13 cellular contexts compared by ENCODE assay signal in genomic region chr2:218980800-218981389, GRCh38. TPM values are rescaled to one million over a fixed set of nuclear protein-coding genes. Genes with fewer than 3 reads are reported as not detected.
A peak's percentile ranks its signal among the peaks of the same experiment; 100 is the strongest.
DNase-seq lines count a peak whose midpoint lies in the region; ATAC-seq and TF ChIP-seq lines count a peak whose summit lies in the region.
"Had no signal": no experiment of that assay in that cellular context is flagged by ENCODE, and none has a peak within 500 bp of the region (broad histone marks: within the 10 kb centered on the region; RNA-seq: fewer than 3 reads in every experiment).

No MANE protein-coding gene starts in this region.

- H2AFZ ChIP-seq in Loucy (ENCODE audit: low read length) = peak overlapping the region; percentile 85

- H3K27me3 ChIP-seq in Loucy (ENCODE audit: insufficient read depth, low read length, poor library complexity, severe bottlenecking) = no peaks in the 10 kb centered on the region

- H3K4me1 ChIP-seq in Loucy (ENCODE audit: insufficient read depth, low read length, poor library complexity, severe bottlenecking) = peaks cover 4% of the 10 kb centered on the region

- H3K4me3 Mint-ChIP-seq in activated CD4-positive, alpha-beta T cell treated with anti-CD3 and anti-CD28 coated beads, Interleukin-2, amount 10 ng/mL, durations not matched to agents 7 days and 5 days = peak overlapping the region; percentile 7

- TF ChIP-seq CTCF in Loucy (conservative IDR thresholded peaks at IDR 0.05; ENCODE audit: low read length) (no peak; the same call in 1 of the 2 replicates), coronary artery (IDR thresholded peaks at IDR 0.05) (no peak), retinal pigment epithelial cell (conservative IDR thresholded peaks at IDR 0.05; ENCODE audit: low read depth, low read length) (peak; percentile 6)

- H3K9me3 Mint-ChIP-seq in activated CD4-positive, alpha-beta T cell treated with anti-CD3 and anti-CD28 coated beads, Interleukin-2, amount 10 ng/mL, durations not matched to agents 7 days and 5 days = no peaks in the 10 kb centered on the region

- peak overlapping the region; percentile 89 for H3K4me2 ChIP-seq in Loucy (ENCODE audit: low read depth, low read length, poor library complexity, severe bottlenecking)

- peaks cover 1% of the 10 kb centered on the region for H3K36me3 Mint-ChIP-seq in activated CD4-positive, alpha-beta T cell treated with anti-CD3 and anti-CD28 coated beads, Interleukin-2, amount 10 ng/mL, durations not matched to agents 7 days and 5 days (ENCODE audit: low read depth)

- no peak overlapping the region for H3K27ac ChIP-seq in coronary artery
- H3K27ac ChIP-seq: heart left ventricle, right atrium auricular region had no signal

- peak overlapping the region; percentile 78 for H3K4me3 ChIP-seq in Loucy (ENCODE audit: low read length, poor library complexity, severe bottlenecking)
- H3K4me3 ChIP-seq in coronary artery = peak overlapping the region; percentile 67
- H3K4me3 ChIP-seq in retinal pigment epithelial cell (ENCODE audit: low read length) = no peak overlapping the region

- H3K9me3 ChIP-seq in Loucy (ENCODE audit: insufficient read depth, low read depth, low read length) = no peaks in the 10 kb centered on the region
- H3K9me3 ChIP-seq: heart left ventricle, right atrium auricular region had no signal

- no peaks in the 10 kb centered on the region for H3F3A ChIP-seq in Loucy (ENCODE audit: low read depth)

- no peaks in the 10 kb centered on the region for H3K36me3 ChIP-seq in Loucy (ENCODE audit: insufficient read depth, low read length)
- H3K36me3 ChIP-seq: heart left ventricle, right atrium auricular region had no signal

- POLR2A ChIA-PET in activated CD4-positive, alpha-beta T cell treated with anti-CD3 and anti-CD28 coated beads, Interleukin-2, amount 10 ng/mL, durations not matched to agents 7 days and 5 days (lab: Charles Lee) = no interaction called here

- H3K27me3 Mint-ChIP-seq in activated CD4-positive, alpha-beta T cell treated with anti-CD3 and anti-CD28 coated beads, Interleukin-2, amount 10 ng/mL, durations not matched to agents 7 days and 5 days = peaks cover 73% of the 10 kb centered on the region

- H3K9me2 ChIP-seq in Loucy (replicated peaks; ENCODE audit: low read depth, low read length) = no peaks in the 10 kb centered on the region

- ATAC-seq in HG02973 (IDR thresholded peaks at IDR 0.05; ENCODE audit: unreplicated experiment) = no peak

- H3K27ac Mint-ChIP-seq in activated CD4-positive, alpha-beta T cell treated with anti-CD3 and anti-CD28 coated beads, Interleukin-2, amount 10 ng/mL, durations not matched to agents 7 days and 5 days = peak overlapping the region; percentile 11
- H3K27ac Mint-ChIP-seq: CD14-positive monocyte had no signal

- DNase-seq in activated CD4-positive, alpha-beta T cell treated with anti-CD3 and anti-CD28 coated beads, Interleukin-2, amount 10 ng/mL, durations not matched to agents 7 days and 5 days = no peak
- DNase-seq in activated CD4-positive, alpha-beta T cell treated with anti-CD3 and anti-CD28 coated beads for 1 hour = no peak
- DNase-seq in coronary artery (ENCODE audit: low spot score) (no peak), retinal pigment epithelial cell (ENCODE audit: low read depth) (no peak), amygdala (lab: John Stamatoyannopoulos, UW) (no peak)
- no peak for DNase-seq in activated CD4-positive, CD25-positive, alpha-beta regulatory T cell treated with anti-CD3 and anti-CD28 coated beads, Interleukin-2, amount 50 U/mL, for 72 hours

- H3K4me1 Mint-ChIP-seq in activated CD4-positive, alpha-beta T cell treated with anti-CD3 and anti-CD28 coated beads, Interleukin-2, amount 10 ng/mL, durations not matched to agents 7 days and 5 days = peaks cover 18% of the 10 kb centered on the region

- H3K79me2 ChIP-seq in Loucy (ENCODE audit: insufficient read depth, low read length) = no peaks in the 10 kb centered on the region

- peak overlapping the region; percentile 68 for H3K9ac ChIP-seq in Loucy (ENCODE audit: low read depth, low read length, poor library complexity, severe bottlenecking)

- CTCF ChIA-PET in activated CD4-positive, alpha-beta T cell treated with anti-CD3 and anti-CD28 coated beads, Interleukin-2, amount 10 ng/mL, durations not matched to agents 7 days and 5 days (lab: Charles Lee) = interaction anchor here (0.8 to 3.3 kb wide), 10 partner anchors 10 to 133 kb away, joined by 3 to 18 read pairs (median 3); partner anchors contain the start of gene IHH

- no peaks in the 10 kb centered on the region for H4K20me1 ChIP-seq in Loucy (ENCODE audit: insufficient read depth, low read length, poor library complexity, severe bottlenecking)

RNA-seq across cellular contexts. Expression of gene FEV, which starts 4.1 kb away (rescaled TPM):
- total RNA-seq in activated CD4-positive, alpha-beta T cell treated with anti-CD3 and anti-CD28 coated beads, Interleukin-2, amount 10 ng/mL, durations not matched to agents 7 days and 5 days = not detected
- total RNA-seq: bronchial epithelial cell, heart left ventricle, right atrium auricular region, subcutaneous adipose tissue had no signal

RNA-seq across cellular contexts. Expression of gene CRYBA2, which starts 12.3 kb away (rescaled TPM):
- total RNA-seq in activated CD4-positive, alpha-beta T cell treated with anti-CD3 and anti-CD28 coated beads, Interleukin-2, amount 10 ng/mL, durations not matched to agents 7 days and 5 days = not detected
- total RNA-seq: bronchial epithelial cell, heart left ventricle, right atrium auricular region, subcutaneous adipose tissue had no signal

RNA-seq across cellular contexts. Expression of gene CDK5R2, which starts 21.4 kb away (rescaled TPM):
- total RNA-seq in activated CD4-positive, alpha-beta T cell treated with anti-CD3 and anti-CD28 coated beads, Interleukin-2, amount 10 ng/mL, durations not matched to agents 7 days and 5 days = not detected
- total RNA-seq: bronchial epithelial cell, heart left ventricle, right atrium auricular region, subcutaneous adipose tissue had no signal
